14 cellular contexts compared by ENCODE assay signal in the genomic region with DNA sequence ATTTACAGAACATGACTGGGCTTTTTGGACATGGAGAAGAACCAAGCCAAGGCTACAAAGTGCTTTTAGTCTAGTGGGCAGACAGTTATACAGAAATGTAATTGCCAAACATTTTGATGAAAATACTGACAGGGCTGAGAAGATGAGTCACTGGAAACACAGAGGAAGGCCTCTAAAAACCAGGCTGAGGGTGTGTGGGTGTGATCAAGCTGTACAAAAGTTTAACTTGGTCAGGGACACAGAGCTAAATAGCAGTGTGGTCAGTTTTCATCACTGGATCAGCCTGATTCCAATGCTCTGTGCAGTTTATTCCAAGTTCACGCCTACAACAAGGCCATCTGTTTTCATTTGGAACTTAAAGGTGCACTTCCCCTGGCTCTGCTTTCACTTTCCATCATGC. TPM values are rescaled to one million over a fixed set of nuclear protein-coding genes. Genes with fewer than 3 reads are reported as not detected.
DNase-seq lines count a peak whose midpoint lies in the region; ATAC-seq and TF ChIP-seq lines count a peak whose summit lies in the region.
"Had no signal": no experiment of that assay in that cellular context is flagged by ENCODE, and none has a peak within 500 bp of the region (broad histone marks: within the 10 kb centered on the region; RNA-seq: fewer than 3 reads in every experiment).

No MANE protein-coding gene starts in this region.

- H3K4me3 ChIP-seq in epithelial cell of esophagus (ENCODE audit: low read length) = no peak overlapping the region
- H3K4me3 ChIP-seq: psoas muscle, thyroid gland had no signal

- H3K27ac Mint-ChIP-seq in activated CD8-positive, alpha-beta T cell treated with anti-CD3 and anti-CD28 coated beads for 36 hours = no peak overlapping the region
- H3K27ac Mint-ChIP-seq in activated CD8-positive, alpha-beta T cell treated with anti-CD3 and anti-CD28 coated beads, Interleukin-2, amount 10 ng/mL, durations not matched to agents 7 days and 5 days = no peak overlapping the region

- ATAC-seq in activated CD8-positive, alpha-beta T cell treated with anti-CD3 and anti-CD28 coated beads for 36 hours = peak; percentile 49
- no peak for ATAC-seq in activated CD8-positive, alpha-beta T cell treated with anti-CD3 and anti-CD28 coated beads, Interleukin-2, amount 10 ng/mL, durations not matched to agents 7 days and 5 days
- peak; percentile 49 for ATAC-seq in stimulated activated naive CD8-positive, alpha-beta T cell treated with anti-CD3 and anti-CD28 coated beads, Interleukin-15, Interleukin-2, amounts not matched to agents 100 U/mL and 50 U/mL, for 24 hours
- ATAC-seq: left lobe of liver, psoas muscle had no signal

- TF ChIP-seq CTCF in activated CD8-positive, alpha-beta T cell treated with anti-CD3 and anti-CD28 coated beads for 36 hours (IDR thresholded peaks at IDR 0.05) = no peak
- no peak for TF ChIP-seq CTCF in epithelial cell of esophagus (IDR thresholded peaks at IDR 0.05; ENCODE audit: insufficient read depth, low read depth, low read length, missing control alignments)

- no peaks in the 10 kb centered on the region for H3K36me3 Mint-ChIP-seq in activated CD8-positive, alpha-beta T cell treated with anti-CD3 and anti-CD28 coated beads for 36 hours (ENCODE audit: low read depth)
- H3K36me3 Mint-ChIP-seq in activated CD8-positive, alpha-beta T cell treated with anti-CD3 and anti-CD28 coated beads, Interleukin-2, amount 10 ng/mL, durations not matched to agents 7 days and 5 days (ENCODE audit: low read depth) = no peaks in the 10 kb centered on the region

- CTCF ChIA-PET in activated CD8-positive, alpha-beta T cell treated with anti-CD3 and anti-CD28 coated beads for 36 hours (lab: Charles Lee) = no interaction called here
- CTCF ChIA-PET in activated CD8-positive, alpha-beta T cell treated with anti-CD3 and anti-CD28 coated beads, Interleukin-2, amount 10 ng/mL, durations not matched to agents 7 days and 5 days (lab: Charles Lee) = no interaction called here

- no peak overlapping the region for H3K4me3 Mint-ChIP-seq in activated CD8-positive, alpha-beta T cell treated with anti-CD3 and anti-CD28 coated beads for 36 hours
- no peak overlapping the region for H3K4me3 Mint-ChIP-seq in activated CD8-positive, alpha-beta T cell treated with anti-CD3 and anti-CD28 coated beads, Interleukin-2, amount 10 ng/mL, durations not matched to agents 7 days and 5 days

- H3K27me3 Mint-ChIP-seq in activated CD8-positive, alpha-beta T cell treated with anti-CD3 and anti-CD28 coated beads for 36 hours = peaks cover 8% of the 10 kb centered on the region
- H3K27me3 Mint-ChIP-seq in activated CD8-positive, alpha-beta T cell treated with anti-CD3 and anti-CD28 coated beads, Interleukin-2, amount 10 ng/mL, durations not matched to agents 7 days and 5 days (ENCODE audit: low read depth) = peaks cover 5% of the 10 kb centered on the region

- H3K4me1 Mint-ChIP-seq in activated CD8-positive, alpha-beta T cell treated with anti-CD3 and anti-CD28 coated beads for 36 hours (ENCODE audit: low read depth) = peaks cover 11% of the 10 kb centered on the region
- peaks cover 4% of the 10 kb centered on the region for H3K4me1 Mint-ChIP-seq in activated CD8-positive, alpha-beta T cell treated with anti-CD3 and anti-CD28 coated beads, Interleukin-2, amount 10 ng/mL, durations not matched to agents 7 days and 5 days (ENCODE audit: low read depth)

- POLR2A ChIA-PET in activated CD8-positive, alpha-beta T cell treated with anti-CD3 and anti-CD28 coated beads for 36 hours (lab: Charles Lee) = no interaction called here
- POLR2A ChIA-PET in activated CD8-positive, alpha-beta T cell treated with anti-CD3 and anti-CD28 coated beads, Interleukin-2, amount 10 ng/mL, durations not matched to agents 7 days and 5 days (lab: Charles Lee) = no interaction called here

- DNase-seq in activated CD8-positive, alpha-beta T cell treated with anti-CD3 and anti-CD28 coated beads for 36 hours = peak; percentile 23
- DNase-seq in activated CD8-positive, alpha-beta T cell treated with anti-CD3 and anti-CD28 coated beads, Interleukin-2, amount 10 ng/mL, durations not matched to agents 7 days and 5 days = no peak
- peak; percentile 1 to 65 for DNase-seq in NOMO-1 (lab: John Stamatoyannopoulos, UW; ENCODE audit: unreplicated experiment in 2 of 2)
- peak; percentile 28 for DNase-seq in epithelial cell of esophagus (ENCODE audit: low read depth)
- peak; percentile 7 for DNase-seq in stimulated activated naive CD8-positive, alpha-beta T cell treated with anti-CD3 and anti-CD28 coated beads, Interleukin-15, Interleukin-2, amounts not matched to agents 100 U/mL and 50 U/mL, for 24 hours
- no peak for DNase-seq in DMS 273 treated with DMSO at 0.1 percent for 48 hours (lab: John Stamatoyannopoulos, UW)
- no peak for DNase-seq in NCI-H128 (lab: John Stamatoyannopoulos, UW; ENCODE audit: unreplicated experiment)
- no peak for DNase-seq in cerebellar nuclear complex (lab: John Stamatoyannopoulos, UW)
- DNase-seq: NCI-H774, psoas muscle, thyroid gland had no signal

- H3K9me3 Mint-ChIP-seq in activated CD8-positive, alpha-beta T cell treated with anti-CD3 and anti-CD28 coated beads for 36 hours = no peaks in the 10 kb centered on the region
- no peaks in the 10 kb centered on the region for H3K9me3 Mint-ChIP-seq in activated CD8-positive, alpha-beta T cell treated with anti-CD3 and anti-CD28 coated beads, Interleukin-2, amount 10 ng/mL, durations not matched to agents 7 days and 5 days (ENCODE audit: insufficient read depth)

- intact Hi-C loops in activated CD8-positive, alpha-beta T cell treated with anti-CD3 and anti-CD28 coated beads for 36 hours (cut with micrococcal nuclease) = no loop called here

RNA-seq across cellular contexts. Expression of a gene that starts 10.6 kb away (rescaled TPM):
- total RNA-seq in activated CD8-positive, alpha-beta T cell treated with anti-CD3 and anti-CD28 coated beads for 36 hours = under 1 TPM; 0.25 to 0.27 TPM
- not detected for total RNA-seq in activated CD8-positive, alpha-beta T cell treated with anti-CD3 and anti-CD28 coated beads, Interleukin-2, amount 10 ng/mL, durations not matched to agents 7 days and 5 days
- total RNA-seq: HT-29; left lobe of liver; psoas muscle; T-helper 1 cell treated with Interleukin-12 subunit alpha and Interleukin-12 subunit beta and Interleukin-4 antibody, amounts not matched to agents 30 ng/mL and 1 ng/mL, for 36 hours; thyroid gland had no signal

Comparison
In these comparisons a context has a peak if more than half of its experiments do, and no peak if none do; other contexts are left out.
1. DNase-seq: peak in activated CD8-positive, alpha-beta T cell treated with anti-CD3 and anti-CD28 coated beads for 36 hours (single experiment), NOMO-1 (2 of 2), epithelial cell of esophagus (single experiment) and stimulated activated naive CD8-positive, alpha-beta T cell treated with anti-CD3 and anti-CD28 coated beads, Interleukin-15, Interleukin-2, amounts not matched to agents 100 U/mL and 50 U/mL, for 24 hours (single experiment); none in activated CD8-positive, alpha-beta T cell treated with anti-CD3 and anti-CD28 coated beads, Interleukin-2, amount 10 ng/mL, durations not matched to agents 7 days and 5 days (single experiment), DMS 273 treated with DMSO at 0.1 percent for 48 hours (single experiment), NCI-H128 (single experiment) and cerebellar nuclear complex (0 of 2).